ENCODE assay signal across 23 cellular contexts in genomic region chr1:178500936-178501554, GRCh38. TPM values are rescaled to one million over a fixed set of nuclear protein-coding genes. Genes with fewer than 3 reads are reported as not detected.
DNase-seq lines count a peak whose midpoint lies in the region; ATAC-seq and TF ChIP-seq lines count a peak whose summit lies in the region.
"Had no signal": no experiment of that assay in that cellular context is flagged by ENCODE, and none has a peak within 500 bp of the region (broad histone marks: within the 10 kb centered on the region; RNA-seq: fewer than 3 reads in every experiment).

No MANE protein-coding gene starts in this region.

- whole genome bisulfite sequencing in endodermal cell (ENCODE audit: insufficient coverage in 1 of 2, insufficient read length in 1 of 2), 2 experiments, result 92% methylated on average over 8 to 10 of the region's 10 CpGs
- 91 to 92% (median 92%) methylated on average over 10 of the region's 10 CpGs for WGBS in ovary, 3 donors

- H3K27me3 Mint-ChIP-seq in endodermal cell (ENCODE audit: insufficient read depth), result peaks cover 20% of the 10 kb centered on the region
- H3K27me3 Mint-ChIP-seq: CD4-positive, CD25-positive, alpha-beta regulatory T cell had no signal

- H3K27me3 ChIP-seq in A673 (replicated peaks; ENCODE audit: insufficient read depth, low read depth, low read length, poor library complexity) (no peaks in the 10 kb centered on the region), endodermal cell (ENCODE audit: control insufficient read depth, insufficient read depth, low read length, poor library complexity, severe bottlenecking) (peaks cover 29% of the 10 kb centered on the region), ovary (no peaks in the 10 kb centered on the region)
- H3K27me3 ChIP-seq: suprapubic skin had no signal

- H3K9me3 ChIP-seq in A673 (ENCODE audit: low read depth, low read length, poor library complexity, severe bottlenecking), result no peaks in the 10 kb centered on the region
- no peaks in the 10 kb centered on the region for H3K9me3 ChIP-seq in endodermal cell (ENCODE audit: control insufficient read depth, low read length)
- H3K9me3 ChIP-seq in ovary, result no peaks in the 10 kb centered on the region
- H3K9me3 ChIP-seq: suprapubic skin had no signal

- ATAC-seq in GM18502 (IDR thresholded peaks at IDR 0.05; ENCODE audit: poor library complexity, unreplicated experiment) (peak; percentile 12), HG03354 (IDR thresholded peaks at IDR 0.05; ENCODE audit: poor library complexity, severe bottlenecking, unreplicated experiment) (peak; percentile 24), HG02571 (IDR thresholded peaks at IDR 0.05; ENCODE audit: unreplicated experiment) (no peak)

- CTCF ChIA-PET in A673 (lab: Charles Lee), result interaction anchor here (1.0 to 2.0 kb wide), 4 partner anchors 130 to 201 kb away, joined by 4 to 8 read pairs (median 6); no protein-coding TSS in a partner anchor

- POLR2A ChIA-PET in A673 (lab: Charles Lee; ENCODE audit: low non-redundant PET), result no interaction called here

- H3K4me1 ChIP-seq in A673 (ENCODE audit: insufficient read depth, low read length, poor library complexity, severe bottlenecking) (no peaks in the 10 kb centered on the region), endodermal cell (ENCODE audit: control insufficient read depth, insufficient read depth, low read length) (peaks cover 4% of the 10 kb centered on the region), ovary (ENCODE audit: insufficient read depth) (no peaks in the 10 kb centered on the region)
- H3K4me1 ChIP-seq: suprapubic skin had no signal

- no peak for TF ChIP-seq POLR2A in ovary (IDR thresholded peaks at IDR 0.05)

- DNase-seq in A673 (ENCODE audit: low spot score) (no peak), endodermal cell (peak; percentile 72), NCI-H1092 treated with DMSO at 0.1 percent for 48 hours (lab: John Stamatoyannopoulos, UW) (no peak), ovary (no peak)
- DNase-seq: activated CD4-positive, alpha-beta T cell treated with anti-CD3 and anti-CD28 coated beads for 1 hour; cerebellar nuclear complex; effector CD4-positive, alpha-beta T cell had no signal

- H3K36me3 ChIP-seq in A673 (ENCODE audit: insufficient read depth, low read length, poor library complexity, severe bottlenecking) (no peaks in the 10 kb centered on the region), endodermal cell (ENCODE audit: control insufficient read depth, insufficient read depth, low read length) (no peaks in the 10 kb centered on the region), ovary (no peaks in the 10 kb centered on the region)
- H3K36me3 ChIP-seq: suprapubic skin had no signal

- intact Hi-C loops in A673 (cut with micrococcal nuclease; ENCODE audit: unreplicated experiment), result loop anchor here (5.0 kb wide), 1 partner anchor 199 kb away; no protein-coding TSS in a partner anchor
- intact Hi-C loops in ovary (cut with DNase I), result loop anchor here in 1 of 4 donors (5.0 kb wide), 1 partner anchor 189 kb away; no protein-coding TSS in a partner anchor

- no peak for TF ChIP-seq EP300 in ovary (IDR thresholded peaks at IDR 0.05)

- H3K9ac ChIP-seq in endodermal cell (ENCODE audit: extremely low read depth, low read length, poor library complexity, severe bottlenecking), result no peak overlapping the region
- H3K9ac ChIP-seq: KMS-11 had no signal

- H3K27ac Mint-ChIP-seq in endodermal cell, result no peak overlapping the region
- H3K27ac Mint-ChIP-seq: activated naive CD4-positive, alpha-beta T cell treated with anti-CD3 and anti-CD28 coated beads, Interleukin-2, amount 50 U/mL, for 72 hours; activated T-cell treated with anti-CD3 and anti-CD28 coated beads, Interleukin-2, amount 50 U/mL, for 72 hours; CD4-positive, CD25-positive, alpha-beta regulatory T cell had no signal

- BruUV-seq in A673 (replicated peaks; lab: Mats Ljungman, UMichigan), result no TSS peak

- no peaks in the 10 kb centered on the region for H3K9me3 Mint-ChIP-seq in endodermal cell
- H3K9me3 Mint-ChIP-seq: activated naive CD4-positive, alpha-beta T cell treated with anti-CD3 and anti-CD28 coated beads, Interleukin-2, amount 50 U/mL, for 72 hours; activated T-cell treated with anti-CD3 and anti-CD28 coated beads, Interleukin-2, amount 50 U/mL, for 72 hours; CD4-positive, CD25-positive, alpha-beta regulatory T cell had no signal

- no peak overlapping the region for H3K27ac ChIP-seq in A673 (ENCODE audit: low read depth, low read length, poor library complexity, severe bottlenecking)
- H3K27ac ChIP-seq in endodermal cell (ENCODE audit: low read depth, low read length), result no peak overlapping the region
- H3K27ac ChIP-seq in ovary, result no peak overlapping the region
- H3K27ac ChIP-seq: KMS-11, suprapubic skin had no signal

- H3K36me3 Mint-ChIP-seq in endodermal cell (ENCODE audit: low read depth), result no peaks in the 10 kb centered on the region
- H3K36me3 Mint-ChIP-seq: activated naive CD4-positive, alpha-beta T cell treated with anti-CD3 and anti-CD28 coated beads, Interleukin-2, amount 50 U/mL, for 72 hours; CD4-positive, CD25-positive, alpha-beta regulatory T cell had no signal

- H3K4me3 ChIP-seq in A673 (ENCODE audit: low read depth, low read length, poor library complexity, severe bottlenecking), result no peak overlapping the region
- H3K4me3 ChIP-seq in endodermal cell (ENCODE audit: low read length), result no peak overlapping the region
- no peak overlapping the region for H3K4me3 ChIP-seq in ovary
- H3K4me3 ChIP-seq: suprapubic skin had no signal

- peaks cover 19% of the 10 kb centered on the region for H3K4me1 Mint-ChIP-seq in endodermal cell
- H3K4me1 Mint-ChIP-seq: CD4-positive, CD25-positive, alpha-beta regulatory T cell had no signal

- TF ChIP-seq CTCF in A673 (conservative IDR thresholded peaks at IDR 0.05; ENCODE audit: low read depth, low read length) (0 out of 2 replicates have a peak, but pooled peaks have one; percentile 18), endodermal cell (conservative IDR thresholded peaks at IDR 0.05) (no peak), ovary (IDR thresholded peaks at IDR 0.05) (no peak)

- H3K4me3 Mint-ChIP-seq in endodermal cell, result no peak overlapping the region
- H3K4me3 Mint-ChIP-seq: activated T-cell treated with anti-CD3 and anti-CD28 coated beads, Interleukin-2, amount 50 U/mL, for 72 hours; CD4-positive, CD25-positive, alpha-beta regulatory T cell had no signal

RNA-seq across cellular contexts. Expression of gene CLEC20A, which starts 4.3 kb away (rescaled TPM):
- total RNA-seq in A673 (2021) (not detected in 2 replicates), endodermal cell (1 to 10 TPM in 1 of 2 donors, under 1 TPM in 1; 0.33 to 1.5 TPM), ovary (not detected)
- not detected for polyA plus RNA-seq in endodermal cell (2013, experiment 1 of 2)
- not detected for polyA plus RNA-seq in endodermal cell (2013, experiment 2 of 2)
- polyA plus RNA-seq in ovary, result not detected
- total RNA-seq: activated CD8-positive, alpha-beta memory T cell treated with anti-CD3 and anti-CD28 coated beads for 36 hours; activated naive CD4-positive, alpha-beta T cell treated with anti-CD3 and anti-CD28 coated beads, Interleukin-2, amount 50 U/mL, for 72 hours; activated T-cell treated with anti-CD3 and anti-CD28 coated beads, Interleukin-2, amount 50 U/mL, for 72 hours; astrocyte; CD4-positive, CD25-positive, alpha-beta regulatory T cell; esophagus mucosa; frontal cortex; kidney epithelial cell; mammary epithelial cell; myocyte; osteocyte; suprapubic skin had no signal
- polyA plus RNA-seq: mammary epithelial cell had no signal

RNA-seq across cellular contexts. Expression of gene TEX35, which starts 11.9 kb away (rescaled TPM):
- total RNA-seq in A673 (2021) (0.28 TPM in 1 of 2 replicates, not detected in the other), endodermal cell (not detected), ovary (not detected)
- not detected for polyA plus RNA-seq in endodermal cell (2013, experiment 1 of 2)
- polyA plus RNA-seq in endodermal cell (2013, experiment 2 of 2), result not detected
- polyA plus RNA-seq in ovary, result not detected
- total RNA-seq: activated CD8-positive, alpha-beta memory T cell treated with anti-CD3 and anti-CD28 coated beads for 36 hours; activated naive CD4-positive, alpha-beta T cell treated with anti-CD3 and anti-CD28 coated beads, Interleukin-2, amount 50 U/mL, for 72 hours; activated T-cell treated with anti-CD3 and anti-CD28 coated beads, Interleukin-2, amount 50 U/mL, for 72 hours; astrocyte; CD4-positive, CD25-positive, alpha-beta regulatory T cell; frontal cortex; kidney epithelial cell; mammary epithelial cell; myocyte; osteocyte had no signal
- polyA plus RNA-seq: CD4-positive, CD25-positive, alpha-beta regulatory T cell; mammary epithelial cell had no signal
